1 cellular context compared by ENCODE assay signal in genomic region chr19:48041877-48042580, GRCh38.
A peak's percentile ranks its signal among the peaks of the same experiment; 100 is the strongest.
TF ChIP-seq lines count a peak whose summit lies in the region.

No MANE protein-coding gene starts in this region.

TF ChIP-seq in K562, 482 proteins besides CTCF, POLR2A, EP300 and RAD21:
- TF ChIP-seq KDM1A (IDR thresholded peaks at IDR 0.05), result peak in 1 of 2 experiments; percentile 44; a peak in 1 of 4 replicates
- no peak for TF ChIP-seq TEAD4 (IDR thresholded peaks at IDR 0.05; ENCODE audit: low read length)
- no peak for TF ChIP-seq TEAD4 (CRISPR knock-in tag; IDR thresholded peaks at IDR 0.05; ENCODE audit: borderline replicate concordance)
- peak; percentile 79 for TF ChIP-seq ZFP36 (IDR thresholded peaks at IDR 0.05; ENCODE audit: low read depth, low read length, partially characterized antibody)
- TF ChIP-seq NFXL1 (CRISPR knock-in tag; IDR thresholded peaks at IDR 0.05), result no peak
- TF ChIP-seq ZNF436 (CRISPR knock-in tag; IDR thresholded peaks at IDR 0.05), result no peak
- peak; percentile 71 for TF ChIP-seq BCOR (IDR thresholded peaks at IDR 0.05)
- no peak for TF ChIP-seq NR2C2 (CRISPR knock-in tag; IDR thresholded peaks at IDR 0.05)
- no peak for TF ChIP-seq NR2C2 (tag; IDR thresholded peaks at IDR 0.05)
- no peak for TF ChIP-seq STAT5B (CRISPR knock-in tag; IDR thresholded peaks at IDR 0.05)
- no peak for TF ChIP-seq CC2D1A (IDR thresholded peaks at IDR 0.05)
- no peak for TF ChIP-seq PPARD (CRISPR knock-in tag; IDR thresholded peaks at IDR 0.05)
- TF ChIP-seq GTF2F1 (IDR thresholded peaks at IDR 0.05; ENCODE audit: low read depth, low read length), result no peak
- no peak for TF ChIP-seq ZNF217 (CRISPR knock-in tag; IDR thresholded peaks at IDR 0.05)
- TF ChIP-seq PTTG1 (tag; IDR thresholded peaks at IDR 0.05; ENCODE audit: low read depth), result no peak
- TF ChIP-seq KDM4B (IDR thresholded peaks at IDR 0.05; ENCODE audit: borderline replicate concordance in 2 of 2, low read depth in 1 of 2), result no peak
- TF ChIP-seq RBM25 (IDR thresholded peaks at IDR 0.05; ENCODE audit: low read depth, low read length, severe bottlenecking), result peak; percentile 89
- TF ChIP-seq TAF15 (IDR thresholded peaks at IDR 0.05; ENCODE audit: low read depth, low read length), result no peak
- no peak for TF ChIP-seq RHOXF2B (CRISPR knock-in tag; conservative IDR thresholded peaks at IDR 0.05)
- no peak for TF ChIP-seq ESRRB (CRISPR knock-in tag; IDR thresholded peaks at IDR 0.05; ENCODE audit: borderline replicate concordance)
